In the genomic region with DNA sequence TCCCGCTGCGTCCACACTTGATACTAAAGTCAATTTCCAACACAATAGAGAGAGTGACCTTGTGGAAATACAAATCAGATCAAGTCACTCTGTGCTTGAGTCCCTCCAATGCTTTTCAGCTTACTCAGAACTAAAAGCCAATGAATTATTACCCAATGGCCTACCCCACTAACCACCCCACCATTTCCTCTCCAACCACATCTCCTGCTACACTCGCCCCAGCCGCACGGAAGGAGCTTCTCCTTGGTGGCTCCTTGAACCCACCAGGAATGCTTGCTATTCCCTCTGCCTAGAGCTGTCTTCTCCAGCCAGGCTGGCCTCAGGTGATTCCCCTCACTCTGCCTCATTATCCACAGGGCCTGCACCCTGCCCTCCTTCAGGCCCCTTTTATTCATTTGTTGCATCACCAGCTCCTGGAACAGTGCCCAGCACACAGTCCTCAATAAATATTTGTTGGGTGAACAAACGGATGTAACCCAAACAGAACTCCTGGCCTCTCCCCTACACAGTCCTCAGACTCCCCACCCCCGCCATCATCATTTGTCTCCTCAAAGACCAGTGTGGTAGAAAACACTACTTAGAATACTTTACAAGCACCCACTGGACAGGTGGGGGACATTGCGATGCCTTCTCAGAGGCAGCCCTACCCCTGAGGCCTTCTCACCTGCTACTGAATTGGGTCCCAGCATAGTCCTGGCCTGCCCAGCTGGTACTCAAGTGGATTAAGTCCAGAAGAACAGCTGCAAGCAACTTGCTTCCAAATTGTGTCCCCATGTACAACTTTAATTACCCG, we compare ENCODE assay signal across 8 cellular contexts. TPM values are rescaled to one million over a fixed set of nuclear protein-coding genes. Genes with fewer than 3 reads are reported as not detected.
DNase-seq lines count a peak whose midpoint lies in the region; ATAC-seq, FAIRE-seq and TF ChIP-seq lines count a peak whose summit lies in the region.

No MANE protein-coding gene starts in this region.

- intact Hi-C loops in heart left ventricle (cut with DNase I) (no loop called here), Right ventricle myocardium inferior (cut with DNase I) (loop anchor here (5.0 kb wide), 1 partner anchor 33 kb away; no protein-coding TSS in a partner anchor), left ventricle myocardium inferior (cut with micrococcal nuclease) (no loop called here)

- TF ChIP-seq CTCF in heart left ventricle (IDR thresholded peaks at IDR 0.05) (no peak), left ventricle myocardium inferior (IDR thresholded peaks at IDR 0.05; ENCODE audit: borderline replicate concordance) (no peak)

- TF ChIP-seq POLR2A in heart left ventricle (IDR thresholded peaks at IDR 0.05), result no peak

- no peaks in the 10 kb centered on the region for H3K4me1 Mint-ChIP-seq in activated naive CD8-positive, alpha-beta T cell treated with anti-CD3 and anti-CD28 coated beads for 36 hours

- H3K4me1 ChIP-seq in heart left ventricle, result peaks cover 0 to 85% (median 56%) of the 10 kb centered on the region in 12 donors
- H3K4me1 ChIP-seq in left ventricle myocardium inferior, result peaks cover 88% of the 10 kb centered on the region

- no peaks in the 10 kb centered on the region for H3K27me3 ChIP-seq in heart left ventricle
- no peaks in the 10 kb centered on the region for H3K27me3 ChIP-seq in left ventricle myocardium inferior (ENCODE audit: low read depth)

- H3K27me3 Mint-ChIP-seq in activated naive CD8-positive, alpha-beta T cell treated with anti-CD3 and anti-CD28 coated beads for 36 hours, result peaks cover 7% of the 10 kb centered on the region

- H3K9me3 Mint-ChIP-seq in activated naive CD8-positive, alpha-beta T cell treated with anti-CD3 and anti-CD28 coated beads for 36 hours, result no peaks in the 10 kb centered on the region

- H3K36me3 Mint-ChIP-seq in activated naive CD8-positive, alpha-beta T cell treated with anti-CD3 and anti-CD28 coated beads for 36 hours, result no peaks in the 10 kb centered on the region

- peak; percentile 94 for FAIRE-seq in RCC 7860 (lab: Jason Lieb, UNC)

- 68 to 77% (median 74%) methylated on average over 9 of the region's 9 CpGs for WGBS in heart left ventricle, 4 donors

- H3K36me3 ChIP-seq in heart left ventricle (no peaks in the 10 kb centered on the region), left ventricle myocardium inferior (no peaks in the 10 kb centered on the region)

- DNase-seq in heart left ventricle (peak in 4 of 5 donors; percentile 28 to 65 (median 44)), Right ventricle myocardium inferior (ENCODE audit: missing footprints) (no peak), RCC 7860 (ENCODE audit: low spot score) (peak; percentile 97), left ventricle myocardium inferior (peak; percentile 42), activated gamma-delta T cell treated with Interleukin-2 at 50 U/mL for 16 hours (no peak), midbrain (lab: John Stamatoyannopoulos, UW) (no peak)
- no peak for DNase-seq in activated naive CD8-positive, alpha-beta T cell treated with anti-CD3 and anti-CD28 coated beads for 36 hours

- peak overlapping the region; percentile 54 to 93 (median 80) for H3K27ac ChIP-seq in heart left ventricle
- peak overlapping the region; percentile 88 for H3K27ac ChIP-seq in left ventricle myocardium inferior (replicated peaks)

- H3K4me3 ChIP-seq in heart left ventricle (no peak overlapping the region), left ventricle myocardium inferior (no peak overlapping the region)

- ATAC-seq in heart left ventricle, result peak in 3 of 4 donors; percentile 5 to 32 (median 24)
- no peak for ATAC-seq in Right ventricle myocardium inferior
- ATAC-seq in GM21737 (IDR thresholded peaks at IDR 0.05; ENCODE audit: unreplicated experiment), result no peak

- H3K9me3 ChIP-seq in heart left ventricle (no peaks in the 10 kb centered on the region), left ventricle myocardium inferior (replicated peaks) (no peaks in the 10 kb centered on the region)

- no peak overlapping the region for H3K4me3 Mint-ChIP-seq in activated naive CD8-positive, alpha-beta T cell treated with anti-CD3 and anti-CD28 coated beads for 36 hours

- H3K27ac Mint-ChIP-seq in activated naive CD8-positive, alpha-beta T cell treated with anti-CD3 and anti-CD28 coated beads for 36 hours, result no peak overlapping the region

RNA-seq across cellular contexts. Expression of a gene that starts 12.6 kb away (rescaled TPM):
- total RNA-seq in heart left ventricle (10 to 100 TPM in 6 of 9 donors, 1 to 10 TPM in 3; 9.0 to 26.3 (median 12.5) TPM), Right ventricle myocardium inferior (14.3 TPM), left ventricle myocardium inferior (24.7 TPM)
- 10 to 100 TPM in 1 of 2 donors, 1 to 10 TPM in 1; 3.3 to 27.1 TPM for polyA plus RNA-seq in heart left ventricle
- total RNA-seq in activated naive CD8-positive, alpha-beta T cell treated with anti-CD3 and anti-CD28 coated beads for 36 hours, result 1 to 10 TPM; 1.4 to 1.5 TPM

Comparison
In these comparisons a context has a peak if more than half of its experiments do, and no peak if none do; other contexts are left out.
1. ATAC-seq: peak in heart left ventricle (3 of 4); none in Right ventricle myocardium inferior (single experiment) and GM21737 (single experiment).
2. DNase-seq: peak in heart left ventricle (4 of 5), RCC 7860 (single experiment) and left ventricle myocardium inferior (single experiment); none in Right ventricle myocardium inferior (single experiment), activated gamma-delta T cell treated with Interleukin-2 at 50 U/mL for 16 hours (single experiment), midbrain (single experiment) and activated naive CD8-positive, alpha-beta T cell treated with anti-CD3 and anti-CD28 coated beads for 36 hours (single experiment).